Comparison of ENCODE assay signal across 9 cellular contexts in genomic region chr10:77493851-77494788, GRCh38.
A peak's percentile ranks its signal among the peaks of the same experiment; 100 is the strongest.
DNase-seq lines count a peak whose midpoint lies in the region; ATAC-seq and TF ChIP-seq lines count a peak whose summit lies in the region.
"Had no signal": no experiment of that assay in that cellular context is flagged by ENCODE, and none has a peak within 500 bp of the region (broad histone marks: within the 10 kb centered on the region; RNA-seq: fewer than 3 reads in every experiment).

No MANE protein-coding gene starts in this region.

- ATAC-seq in HG02798 (IDR thresholded peaks at IDR 0.05; ENCODE audit: poor library complexity, unreplicated experiment) (peak; percentile 26), GM19023 (IDR thresholded peaks at IDR 0.05; ENCODE audit: unreplicated experiment) (no peak)

- no peak; the same call in 1 of the 2 replicates for TF ChIP-seq CTCF in C4-2B (conservative IDR thresholded peaks at IDR 0.05)

- no peak overlapping the region for H3K9ac ChIP-seq in adipocyte (ENCODE audit: low read length)

- no peaks in the 10 kb centered on the region for H3K36me3 ChIP-seq in adipocyte (ENCODE audit: control insufficient read depth, insufficient read depth, low read length, severe bottlenecking)

- intact Hi-C loops in posterior vena cava (cut with DNase I), result loop anchor here in 1 of 2 donors (10.0 kb wide), 1 partner anchor 141 kb away; the partner anchor contains the start of gene KCNMA1

- H3K27me3 ChIP-seq in adipocyte (replicated peaks; ENCODE audit: control insufficient read depth, insufficient read depth, low read length), result no peaks in the 10 kb centered on the region

- peak overlapping the region; percentile 82 for H3K27ac ChIP-seq in C4-2B

- H3K4me3 ChIP-seq in adipocyte (ENCODE audit: low read length), result no peak overlapping the region

- peaks cover 3% of the 10 kb centered on the region for H3K4me1 ChIP-seq in adipocyte (ENCODE audit: control insufficient read depth, insufficient read depth, low read length)

- no peaks in the 10 kb centered on the region for H3K9me3 ChIP-seq in adipocyte (ENCODE audit: control insufficient read depth, low read length)

- DNase-seq in adipocyte (ENCODE audit: low read depth) (peak; percentile 42), lung microvascular endothelial cell (ENCODE audit: low read depth in 2 of 2) (peak; percentile 38 to 60), posterior vena cava (ENCODE audit: low spot score) (no peak), NCI-H2196 (lab: John Stamatoyannopoulos, UW; ENCODE audit: unreplicated experiment) (no peak), inferior parietal cortex (ENCODE audit: extremely low spot score) (no peak)
- DNase-seq: activated naive CD4-positive, alpha-beta T cell treated with anti-CD3 and anti-CD28 coated beads, Interleukin-2, amount 10 ng/mL, durations not matched to agents 7 days and 5 days had no signal

Comparison
In these comparisons a context has a peak if more than half of its experiments do, and no peak if none do; other contexts are left out.
1. DNase-seq: peak in adipocyte (single experiment) and lung microvascular endothelial cell (2 of 2); none in posterior vena cava (single experiment), NCI-H2196 (single experiment) and inferior parietal cortex (single experiment).